In the genomic region with DNA sequence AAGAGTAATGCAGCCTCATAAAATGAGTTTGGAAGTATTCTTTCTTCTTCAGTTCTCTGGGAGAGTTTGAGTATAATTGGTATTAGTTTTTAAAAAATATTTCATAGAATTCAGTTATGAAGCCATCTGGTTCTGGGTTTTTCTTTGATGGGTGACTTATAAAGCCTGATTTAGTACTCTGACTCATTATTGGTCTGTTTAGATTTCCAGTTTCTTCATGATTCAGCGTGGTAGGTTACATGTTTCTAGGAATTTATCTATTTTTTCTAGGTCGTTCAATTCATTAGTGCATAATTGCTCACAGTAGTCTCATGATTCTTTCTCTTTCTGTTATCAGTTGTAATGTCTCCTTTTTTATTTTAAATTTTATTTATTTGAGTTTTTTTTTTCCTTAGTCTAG, we compare ENCODE assay signal across 1 cellular context.
TF ChIP-seq lines count a peak whose summit lies in the region.

No MANE protein-coding gene starts in this region.

TF ChIP-seq in IMR-90, 13 proteins besides CTCF, POLR2A, EP300 and RAD21:
- no peak for TF ChIP-seq CHD1 (IDR thresholded peaks at IDR 0.05; ENCODE audit: low read depth, low read length)
- TF ChIP-seq CEBPB (IDR thresholded peaks at IDR 0.05; ENCODE audit: low read depth, low read length), result no peak
- TF ChIP-seq RCOR1 (IDR thresholded peaks at IDR 0.05; ENCODE audit: insufficient replicate concordance, low read length), result no peak
- no peak for TF ChIP-seq RFX5 (IDR thresholded peaks at IDR 0.05; ENCODE audit: low read depth, low read length)
- TF ChIP-seq BHLHE40 (IDR thresholded peaks at IDR 0.05; ENCODE audit: low read depth, low read length), result no peak
- TF ChIP-seq MAZ (IDR thresholded peaks at IDR 0.05; ENCODE audit: borderline replicate concordance, low read depth, low read length), result no peak
- no peak for TF ChIP-seq FOS (IDR thresholded peaks at IDR 0.05; ENCODE audit: low read depth, low read length)
- no peak for TF ChIP-seq NFE2L2 (IDR thresholded peaks at IDR 0.05; ENCODE audit: low read depth, low read length)
- no peak for TF ChIP-seq MXI1 (IDR thresholded peaks at IDR 0.05; ENCODE audit: borderline replicate concordance, low read depth, low read length)
- no peak for TF ChIP-seq MAFK (IDR thresholded peaks at IDR 0.05; ENCODE audit: low read depth, low read length)
- TF ChIP-seq SMC3 (IDR thresholded peaks at IDR 0.05; ENCODE audit: low read depth, low read length), result no peak
- TF ChIP-seq ELK1 (IDR thresholded peaks at IDR 0.05; ENCODE audit: borderline replicate concordance, low read depth, low read length), result no peak
- no peak for TF ChIP-seq USF2 (IDR thresholded peaks at IDR 0.05; ENCODE audit: low read depth, low read length)
TF ChIP-seq in IMR-90: peak in this region for 0.
